ENCODE assay signal across 9 cellular contexts in the genomic region with DNA sequence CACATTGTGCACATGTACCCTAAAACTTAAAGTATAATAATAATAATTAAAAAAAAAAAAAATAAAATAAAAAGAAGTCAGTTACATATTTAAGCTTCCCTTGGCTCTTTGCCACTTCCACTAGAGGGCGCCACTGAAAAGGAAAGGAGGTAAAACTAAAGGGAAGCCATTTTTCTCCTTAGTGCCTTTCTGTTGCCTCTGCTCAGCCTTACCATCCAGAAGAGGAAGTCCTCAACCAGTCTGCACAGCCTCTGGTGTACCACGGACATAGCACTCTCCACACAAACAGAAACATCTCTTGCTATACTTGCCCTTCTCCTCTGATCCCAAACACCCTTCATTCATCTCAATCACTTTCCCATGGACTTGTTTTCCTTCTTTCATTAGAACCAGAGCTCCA.
DNase-seq lines count a peak whose midpoint lies in the region; ATAC-seq and TF ChIP-seq lines count a peak whose summit lies in the region.
"Had no signal": no experiment of that assay in that cellular context is flagged by ENCODE, and none has a peak within 500 bp of the region (broad histone marks: within the 10 kb centered on the region; RNA-seq: fewer than 3 reads in every experiment).

No MANE protein-coding gene starts in this region.

- peaks cover 20% of the 10 kb centered on the region for H3K4me1 Mint-ChIP-seq in neural crest cell

- no peaks in the 10 kb centered on the region for H3K36me3 Mint-ChIP-seq in neural crest cell (ENCODE audit: low read depth)

- H3K27me3 ChIP-seq in AG04450 (ENCODE audit: control insufficient read depth, insufficient read depth, low read length) (no peaks in the 10 kb centered on the region), tibial nerve (no peaks in the 10 kb centered on the region)

- H3K27ac Mint-ChIP-seq in neural crest cell (ENCODE audit: unreplicated experiment), result no peak overlapping the region

- TF ChIP-seq EP300 in tibial nerve (IDR thresholded peaks at IDR 0.05), result no peak

- no peak for TF ChIP-seq POLR2A in tibial nerve (IDR thresholded peaks at IDR 0.05)

- H3K9me3 Mint-ChIP-seq in neural crest cell, result peaks cover 3% of the 10 kb centered on the region

- POLR2A ChIA-PET in AG04450 (lab: Yijun Ruan, JAX), result interaction anchor here (0.6 kb wide), 1 partner anchor 250 kb away, joined by 3 read pairs; no protein-coding TSS in a partner anchor

- ATAC-seq in GM18868 (IDR thresholded peaks at IDR 0.05; ENCODE audit: unreplicated experiment) (peak; percentile 58), GM18517 (IDR thresholded peaks at IDR 0.05; ENCODE audit: unreplicated experiment) (no peak)

- peaks cover 0 to 4% (median 0%) of the 10 kb centered on the region in 4 donors for H3K4me1 ChIP-seq in tibial nerve

- no peak overlapping the region for H3K4me3 Mint-ChIP-seq in neural crest cell

- H3K36me3 ChIP-seq in tibial nerve, result no peaks in the 10 kb centered on the region
- H3K36me3 ChIP-seq: HAP-1 had no signal

- no peaks in the 10 kb centered on the region for H3K27me3 Mint-ChIP-seq in neural crest cell (ENCODE audit: low read depth)

- no peak overlapping the region for H3K27ac ChIP-seq in AG04450 (ENCODE audit: low read depth, low read length)
- H3K27ac ChIP-seq in tibial nerve, result no peak overlapping the region

- no peak for DNase-seq in AG04450 (ENCODE audit: low read depth, low spot score)
- DNase-seq in NCI-H526 treated with DMSO at 0.1 percent for 48 hours (lab: John Stamatoyannopoulos, UW), result peak; percentile 3
- DNase-seq in activated CD8-positive, alpha-beta memory T cell treated with anti-CD3 and anti-CD28 coated beads for 24 hours, result peak; percentile 80
- no peak for DNase-seq in epithelial cell of proximal tubule (ENCODE audit: low read depth)
- peak; percentile 48 for DNase-seq in neural crest cell (ENCODE audit: low read depth, low spot score)
- peak; percentile 33 to 86 for DNase-seq in tibial nerve (ENCODE audit: low spot score in 2 of 2)

- H3K4me3 ChIP-seq in AG04450 (ENCODE audit: low read depth, low read length), result no peak overlapping the region
- no peak overlapping the region for H3K4me3 ChIP-seq in epithelial cell of proximal tubule (ENCODE audit: low read depth, low read length)
- no peak overlapping the region for H3K4me3 ChIP-seq in tibial nerve
- H3K4me3 ChIP-seq: HAP-1 had no signal

- 66 to 78% methylated on average over 2 of the region's 2 CpGs for WGBS in tibial nerve, 2 donors

- CTCF ChIA-PET in AG04450 (lab: Charles Lee), result interaction anchor here (0.5 to 2.5 kb wide), 11 partner anchors 9 to 285 kb away, joined by 3 to 12 read pairs (median 3); no protein-coding TSS in a partner anchor

- peak; percentile 32 for TF ChIP-seq CTCF in AG04450 (IDR thresholded peaks at IDR 0.05; ENCODE audit: low read depth, low read length)
- TF ChIP-seq CTCF in epithelial cell of proximal tubule (conservative IDR thresholded peaks at IDR 0.05; ENCODE audit: low read depth, low read length), result peak; percentile 59
- TF ChIP-seq CTCF in neural crest cell (conservative IDR thresholded peaks at IDR 0.05), result peak; percentile 77
- TF ChIP-seq CTCF in tibial nerve (IDR thresholded peaks at IDR 0.05), result peak; percentile 14 to 65 (median 33)

- H3K9me3 ChIP-seq in AG04450 (ENCODE audit: control insufficient read depth, insufficient read depth, low read length) (no peaks in the 10 kb centered on the region), tibial nerve (no peaks in the 10 kb centered on the region)
- H3K9me3 ChIP-seq: HAP-1 had no signal

Comparison
In these comparisons a context has a peak if more than half of its experiments do, and no peak if none do; other contexts are left out.
1. DNase-seq: peak in NCI-H526 treated with DMSO at 0.1 percent for 48 hours (single experiment), activated CD8-positive, alpha-beta memory T cell treated with anti-CD3 and anti-CD28 coated beads for 24 hours (single experiment), neural crest cell (single experiment) and tibial nerve (2 of 2); none in AG04450 (single experiment) and epithelial cell of proximal tubule (single experiment).
2. Peak in every context shown above with its lines, with median percentiles within 50 percentile points of each other: CTCF ChIP-seq.